Comparison of ENCODE assay signal across 8 cellular contexts in genomic region chr18:23237524-23238151, GRCh38.
DNase-seq lines count a peak whose midpoint lies in the region; ATAC-seq and TF ChIP-seq lines count a peak whose summit lies in the region.

No MANE protein-coding gene starts in this region.

- intact Hi-C loops in uterus (cut with DNase I; ENCODE audit: low total_unique reads), result loop anchor here (10.0 kb wide), 1 partner anchor 103 kb away; the partner anchor contains the start of gene CABLES1

- H3K4me3 ChIP-seq in AG10803 (ENCODE audit: low read length), result peak overlapping the region; percentile 44
- H3K4me3 ChIP-seq in fibroblast of villous mesenchyme (ENCODE audit: low read depth, low read length), result peak overlapping the region; percentile 21
- H3K4me3 ChIP-seq in uterus, result peak overlapping the region; percentile 0 to 25

- DNase-seq in AG10803 (ENCODE audit: low read depth), result peak; percentile 58
- DNase-seq in activated T-cell treated with anti-CD3 and anti-CD28 coated beads for 48 hours (ENCODE audit: low read depth), result peak; percentile 49
- peak; percentile 71 for DNase-seq in fibroblast of villous mesenchyme (ENCODE audit: low read depth)
- no peak for DNase-seq in omental fat pad (ENCODE audit: low spot score)
- peak; percentile 70 to 77 for DNase-seq in uterus
- DNase-seq in NCI-H187 (lab: John Stamatoyannopoulos, UW), result no peak

- H3K4me1 ChIP-seq in uterus, result no peaks in the 10 kb centered on the region

- peak overlapping the region; percentile 82 to 91 for H3K27ac ChIP-seq in uterus

- TF ChIP-seq CTCF in AG10803 (conservative IDR thresholded peaks at IDR 0.05; ENCODE audit: low read length) (peak; percentile 56), fibroblast of villous mesenchyme (IDR thresholded peaks at IDR 0.05; ENCODE audit: insufficient read depth, low read depth, low read length) (peak; percentile 51), omental fat pad (IDR thresholded peaks at IDR 0.05) (no peak), uterus (IDR thresholded peaks at IDR 0.05) (peak in 3 of 4 experiments; percentile 16 to 54 (median 43))

- ATAC-seq in GM19324 (IDR thresholded peaks at IDR 0.05; ENCODE audit: low FRiP score, unreplicated experiment) (peak; percentile 39), HG03432 (IDR thresholded peaks at IDR 0.05; ENCODE audit: unreplicated experiment) (peak; percentile 67), omental fat pad (ENCODE audit: low FRiP score) (peak; percentile 63)

- TF ChIP-seq POLR2A in uterus (IDR thresholded peaks at IDR 0.05), result no peak

- H3K9me3 ChIP-seq in uterus, result no peaks in the 10 kb centered on the region

- no peaks in the 10 kb centered on the region for H3K27me3 ChIP-seq in uterus

- no peaks in the 10 kb centered on the region for H3K36me3 ChIP-seq in uterus

Comparison
In these comparisons a context has a peak if more than half of its experiments do, and no peak if none do; other contexts are left out.
1. DNase-seq: peak in AG10803 (single experiment), activated T-cell treated with anti-CD3 and anti-CD28 coated beads for 48 hours (single experiment), fibroblast of villous mesenchyme (single experiment) and uterus (2 of 2); none in omental fat pad (single experiment) and NCI-H187 (0 of 2).
2. CTCF ChIP-seq: peak in AG10803 (single experiment), fibroblast of villous mesenchyme (single experiment) and uterus (3 of 4); none in omental fat pad (0 of 3).
3. Peak in every context shown above with its lines, with median percentiles within 50 percentile points of each other: H3K4me3 ChIP-seq and ATAC-seq.